In the genomic region with DNA sequence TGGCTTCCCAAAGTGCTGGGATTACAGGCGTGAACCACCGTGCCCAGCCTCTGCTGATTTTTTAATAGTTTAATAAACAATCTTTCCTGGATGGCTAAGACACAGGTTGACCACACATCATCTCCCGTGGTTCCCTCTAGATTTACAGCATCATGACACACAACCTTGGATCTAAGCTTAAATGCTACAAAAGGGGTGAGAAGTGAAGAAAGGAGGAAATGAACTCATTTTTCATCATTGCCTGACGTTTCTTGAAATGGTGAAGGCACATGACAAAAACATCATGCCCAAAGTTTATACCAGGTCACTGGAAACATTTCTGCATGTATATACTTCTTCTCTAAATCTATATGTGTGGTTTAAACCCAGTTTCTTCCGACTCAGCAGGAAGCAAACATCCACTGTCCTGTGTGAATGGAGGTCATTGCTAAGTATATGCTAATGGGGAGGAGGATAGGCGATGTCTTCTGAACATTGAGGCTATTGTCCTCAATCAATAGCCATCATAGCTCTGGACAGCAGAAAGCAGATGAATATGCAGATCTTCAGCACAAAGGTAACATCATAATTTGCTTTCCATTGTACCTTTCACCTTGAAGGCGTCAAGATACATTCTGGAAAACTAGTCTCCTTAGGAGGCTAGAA, we compare ENCODE assay signal across 1 cellular context.
A peak's percentile ranks its signal among the peaks of the same experiment; 100 is the strongest.
TF ChIP-seq lines count a peak whose summit lies in the region.

No MANE protein-coding gene starts in this region.

TF ChIP-seq in IMR-90, 13 proteins besides CTCF, POLR2A, EP300 and RAD21:
- TF ChIP-seq, protein P1, sequence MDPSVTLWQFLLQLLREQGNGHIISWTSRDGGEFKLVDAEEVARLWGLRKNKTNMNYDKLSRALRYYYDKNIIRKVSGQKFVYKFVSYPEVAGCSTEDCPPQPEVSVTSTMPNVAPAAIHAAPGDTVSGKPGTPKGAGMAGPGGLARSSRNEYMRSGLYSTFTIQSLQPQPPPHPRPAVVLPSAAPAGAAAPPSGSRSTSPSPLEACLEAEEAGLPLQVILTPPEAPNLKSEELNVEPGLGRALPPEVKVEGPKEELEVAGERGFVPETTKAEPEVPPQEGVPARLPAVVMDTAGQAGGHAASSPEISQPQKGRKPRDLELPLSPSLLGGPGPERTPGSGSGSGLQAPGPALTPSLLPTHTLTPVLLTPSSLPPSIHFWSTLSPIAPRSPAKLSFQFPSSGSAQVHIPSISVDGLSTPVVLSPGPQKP (IDR thresholded peaks at IDR 0.05; ENCODE audit: borderline replicate concordance, low read depth, low read length) = no peak
- TF ChIP-seq NFE2L2 (IDR thresholded peaks at IDR 0.05; ENCODE audit: low read depth, low read length) = no peak
- TF ChIP-seq CHD1 (IDR thresholded peaks at IDR 0.05; ENCODE audit: low read depth, low read length) = no peak
- TF ChIP-seq MAFK (IDR thresholded peaks at IDR 0.05; ENCODE audit: low read depth, low read length) = peak; percentile 20; the same call in 1 of the 2 replicates
- TF ChIP-seq FOS (IDR thresholded peaks at IDR 0.05; ENCODE audit: low read depth, low read length) = no peak
